Comparison of ENCODE assay signal across 22 cellular contexts in the genomic region with DNA sequence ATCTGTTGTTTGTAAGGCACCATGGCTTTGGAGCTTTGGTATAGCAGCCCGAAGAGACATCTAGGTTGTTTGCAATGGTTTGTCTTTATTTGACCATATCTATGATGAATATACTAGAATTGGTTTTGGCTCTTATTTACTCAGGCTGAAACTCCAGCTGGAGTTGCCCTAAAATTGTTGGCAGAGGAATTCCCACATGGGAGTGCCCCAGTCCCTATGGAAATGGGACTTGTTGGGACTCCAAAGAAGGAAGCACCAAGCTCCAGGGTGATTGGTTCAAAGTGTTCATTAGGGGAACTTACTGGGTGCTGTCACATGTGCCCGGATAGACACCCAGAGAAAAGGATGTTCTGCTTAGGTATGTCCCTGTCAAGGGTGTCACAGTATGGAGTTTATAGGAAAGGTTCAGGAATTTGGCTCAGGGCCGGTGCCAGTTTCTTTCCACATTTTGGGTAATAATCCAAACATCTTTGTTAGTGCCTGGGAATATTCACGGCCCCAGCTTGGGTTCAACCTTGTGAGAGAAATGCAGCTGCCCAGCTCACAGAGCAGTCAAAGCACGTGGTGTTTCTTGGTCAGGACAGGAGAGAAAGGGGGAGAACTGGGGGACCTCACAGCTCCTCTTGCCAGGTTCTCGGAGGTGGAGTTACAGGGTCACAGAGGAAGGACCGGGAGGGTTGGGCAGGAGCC.
A peak's percentile ranks its signal among the peaks of the same experiment; 100 is the strongest.
DNase-seq lines count a peak whose midpoint lies in the region; ATAC-seq and TF ChIP-seq lines count a peak whose summit lies in the region.
"Had no signal": no experiment of that assay in that cellular context is flagged by ENCODE, and none has a peak within 500 bp of the region (broad histone marks: within the 10 kb centered on the region; RNA-seq: fewer than 3 reads in every experiment).

No MANE protein-coding gene starts in this region.

- H3K27me3 Mint-ChIP-seq in neural crest cell (ENCODE audit: low read depth) (no peaks in the 10 kb centered on the region), type B pancreatic cell (no peaks in the 10 kb centered on the region)
- H3K27me3 Mint-ChIP-seq: B cell; CD4-positive, CD25-positive, alpha-beta regulatory T cell had no signal

- no peak overlapping the region for H3K4me3 ChIP-seq in coronary artery
- H3K4me3 ChIP-seq: BLaER1, GM12878, GM23338 had no signal

- ATAC-seq in GM18870 (IDR thresholded peaks at IDR 0.05; ENCODE audit: unreplicated experiment), result no peak
- no peak for ATAC-seq in HG02759 (IDR thresholded peaks at IDR 0.05; ENCODE audit: unreplicated experiment)
- ATAC-seq: CD8-positive, alpha-beta T cell; GM12878; GM23338; HCT116 had no signal

- no peak for TF ChIP-seq CTCF in neural crest cell (conservative IDR thresholded peaks at IDR 0.05)
- TF ChIP-seq CTCF in type B pancreatic cell (conservative IDR thresholded peaks at IDR 0.05), result no peak
- no peak for TF ChIP-seq CTCF in coronary artery (IDR thresholded peaks at IDR 0.05)

- H3K27ac ChIP-seq in coronary artery, result no peak overlapping the region
- H3K27ac ChIP-seq: 22Rv1, BLaER1, C4-2B had no signal

- no peaks in the 10 kb centered on the region for H3K36me3 Mint-ChIP-seq in neural crest cell (ENCODE audit: low read depth)
- H3K36me3 Mint-ChIP-seq in type B pancreatic cell, result no peaks in the 10 kb centered on the region
- H3K36me3 Mint-ChIP-seq: CD4-positive, CD25-positive, alpha-beta regulatory T cell; CD8-positive, alpha-beta T cell had no signal

- DNase-seq in activated CD8-positive, alpha-beta memory T cell treated with anti-CD3 and anti-CD28 coated beads, Interleukin-2, amount 50 U/mL, for 48 hours, result peak; percentile 13
- DNase-seq in activated CD8-positive, alpha-beta memory T cell treated with anti-CD3 and anti-CD28 coated beads for 24 hours, result no peak
- DNase-seq in neural crest cell (ENCODE audit: low read depth, low spot score), result no peak
- DNase-seq in type B pancreatic cell (ENCODE audit: extremely low spot score, unreplicated experiment), result peak; percentile 13
- DNase-seq in coronary artery (ENCODE audit: low spot score), result no peak
- no peak for DNase-seq in mucosa of gallbladder (ENCODE audit: low spot score)
- DNase-seq: Caco-2; CD4-positive, CD25-positive, alpha-beta regulatory T cell; CD8-positive, alpha-beta T cell; DMS153; EL; GDM1; H9 had no signal

- H3K9me3 Mint-ChIP-seq in neural crest cell (no peaks in the 10 kb centered on the region), type B pancreatic cell (no peaks in the 10 kb centered on the region)
- H3K9me3 Mint-ChIP-seq: CD8-positive, alpha-beta T cell; GM23338; H9 had no signal

- H3K27ac Mint-ChIP-seq in neural crest cell (ENCODE audit: unreplicated experiment) (peak overlapping the region; percentile 43), type B pancreatic cell (no peak overlapping the region)
- H3K27ac Mint-ChIP-seq: B cell; CD4-positive, CD25-positive, alpha-beta regulatory T cell; CD8-positive, alpha-beta T cell; GM23338 had no signal

- H3K4me3 Mint-ChIP-seq in neural crest cell (no peak overlapping the region), type B pancreatic cell (no peak overlapping the region)
- H3K4me3 Mint-ChIP-seq: B cell; CD4-positive, CD25-positive, alpha-beta regulatory T cell; CD8-positive, alpha-beta T cell; GM23338; H9 had no signal

- H3K4me1 Mint-ChIP-seq in neural crest cell (peaks cover 4% of the 10 kb centered on the region), type B pancreatic cell (ENCODE audit: unreplicated experiment) (no peaks in the 10 kb centered on the region)
- H3K4me1 Mint-ChIP-seq: B cell; CD4-positive, CD25-positive, alpha-beta regulatory T cell; GM23338; H9 had no signal

Comparison
In these comparisons a context has a peak if more than half of its experiments do, and no peak if none do; other contexts are left out.
1. DNase-seq: peak in activated CD8-positive, alpha-beta memory T cell treated with anti-CD3 and anti-CD28 coated beads, Interleukin-2, amount 50 U/mL, for 48 hours (single experiment) and type B pancreatic cell (single experiment); none in activated CD8-positive, alpha-beta memory T cell treated with anti-CD3 and anti-CD28 coated beads for 24 hours (single experiment), neural crest cell (single experiment), coronary artery (single experiment) and mucosa of gallbladder (single experiment).